9 cellular contexts compared by ENCODE assay signal in genomic region chr19:36837902-36838783, GRCh38. TPM values are rescaled to one million over a fixed set of nuclear protein-coding genes. Genes with fewer than 3 reads are reported as not detected.
DNase-seq lines count a peak whose midpoint lies in the region; ATAC-seq and TF ChIP-seq lines count a peak whose summit lies in the region.
"Had no signal": no experiment of that assay in that cellular context is flagged by ENCODE, and none has a peak within 500 bp of the region (broad histone marks: within the 10 kb centered on the region; RNA-seq: fewer than 3 reads in every experiment).

Gene ZNF790 (minus strand): TSS chr19:36838387. CDS start chr19:36825619, 12,768 bp downstream.

- in situ Hi-C loops in ACHN (cut with HindIII; ENCODE audit: low pct_ligation_motif_present, low pct_unique_long_range_greater_than_20kb, low sequenced_read_pairs), result no loop called here

- H3K9ac ChIP-seq in liver (ENCODE audit: low read depth in 1 of 2, low read length in 2 of 2), result peak within 1 kb of the TSS; percentile 7 to 97

- H3K27me3 ChIP-seq in dorsolateral prefrontal cortex, result no peaks in the 10 kb centered on the region
- H3K27me3 ChIP-seq in liver (ENCODE audit: control insufficient read depth in 4 of 4, insufficient read depth in 4 of 4, low read length in 3 of 4), result no peaks in the 10 kb centered on the region

- peak; percentile 41 for DNase-seq in ACHN
- DNase-seq in NCI-H460 (ENCODE audit: extremely low read depth, low read depth), result peak; percentile 85
- DNase-seq in activated CD4-positive, alpha-beta T cell treated with anti-CD3 and anti-CD28 coated beads, Interleukin-2, amount 50 U/mL, for 4 hours, result peak; percentile 73 to 78
- peak; percentile 87 to 95 (median 93) for DNase-seq in dorsolateral prefrontal cortex
- peak; percentile 79 for DNase-seq in stimulated activated CD4-positive, alpha-beta T cell treated with anti-CD3 and anti-CD28 coated beads, Interleukin-4, amount 100 ng/mL, for 1 hour

- H3K27ac ChIP-seq in dorsolateral prefrontal cortex (peak within 1 kb of the TSS; percentile 79 to 99 (median 94)), liver (ENCODE audit: low read depth in 1 of 2, low read length in 2 of 2) (peak within 1 kb of the TSS; percentile 89 to 93)

- H3K4me3 ChIP-seq in dorsolateral prefrontal cortex, result peak within 1 kb of the TSS; percentile 65 to 99 (median 82)
- peak within 1 kb of the TSS; percentile 77 to 97 (median 90) for H3K4me3 ChIP-seq in liver (ENCODE audit: low read depth in 1 of 3, low read length in 3 of 3)

- TF ChIP-seq RAD21 in liver (IDR thresholded peaks at IDR 0.05), result peak in 1 of 2 donors; percentile 23

- TF ChIP-seq CTCF in dorsolateral prefrontal cortex (IDR thresholded peaks at IDR 0.05 in 54 of 56, conservative IDR thresholded peaks at IDR 0.05 in 2 of 56; ENCODE audit: low read depth in 1 of 56, partially characterized antibody in 56 of 56) (peak in 7 of 56 donors; percentile 13 to 28 (median 17)), liver (IDR thresholded peaks at IDR 0.05; ENCODE audit: low read depth, low read length, missing input control) (peak; percentile 4)

- peaks cover 17 to 36% (median 20%) of the 10 kb centered on the region in 4 donors for H3K9me3 ChIP-seq in liver (ENCODE audit: control insufficient read depth in 4 of 4, low read length in 3 of 4)

- H3K4me1 ChIP-seq in liver (ENCODE audit: control insufficient read depth in 4 of 4, insufficient read depth in 4 of 4, low read length in 3 of 4), result peaks cover 2 to 15% (median 8%) of the 10 kb centered on the region in 4 donors

- intact Hi-C loops in dorsolateral prefrontal cortex (cut with DNase I), result loop anchor here (1.0 to 10.0 kb wide), 7 partner anchors 12 to 313 kb away; partner anchors contain the start of genes ZNF345 (in 2 of the 2), ZNF260 (in 1 of the 2), ZNF420 (in 1 of the 2) and ZNF567 (in 1 of the 2)

- under 1% methylated on average over 56 of the region's 56 CpGs for WGBS in liver

- peak; percentile 64 for ATAC-seq in GM18870 (IDR thresholded peaks at IDR 0.05; ENCODE audit: unreplicated experiment)
- ATAC-seq in HG03135 (IDR thresholded peaks at IDR 0.05; ENCODE audit: unreplicated experiment), result peak; percentile 89
- ATAC-seq: HCT116 had no signal

- H3K36me3 ChIP-seq in liver (ENCODE audit: control insufficient read depth in 4 of 4, insufficient read depth in 3 of 4, low read depth in 1 of 4, low read length in 3 of 4), result peaks cover 0 to 20% (median 17%) of the 10 kb centered on the region in 4 donors

TF ChIP-seq in liver, 16 proteins besides CTCF, POLR2A, EP300 and RAD21:
- TF ChIP-seq GABPA (IDR thresholded peaks at IDR 0.05 in 1 of 2, conservative IDR thresholded peaks at IDR 0.05 in 1 of 2), result peak; percentile 70 to 92
- TF ChIP-seq SP1 (IDR thresholded peaks at IDR 0.05), result no peak
- peak; percentile 99 for TF ChIP-seq YY1 (IDR thresholded peaks at IDR 0.05)
- TF ChIP-seq, protein P1, sequence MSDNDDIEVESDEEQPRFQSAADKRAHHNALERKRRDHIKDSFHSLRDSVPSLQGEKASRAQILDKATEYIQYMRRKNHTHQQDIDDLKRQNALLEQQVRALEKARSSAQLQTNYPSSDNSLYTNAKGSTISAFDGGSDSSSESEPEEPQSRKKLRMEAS (IDR thresholded peaks at IDR 0.05), result peak; percentile 39
- TF ChIP-seq TAF1 (conservative IDR thresholded peaks at IDR 0.05), result peak; percentile 68
- TF ChIP-seq EGR1 (IDR thresholded peaks at IDR 0.05; ENCODE audit: low read depth in 2 of 2), result peak in 1 of 2 donors; percentile 22
- TF ChIP-seq RXRA (IDR thresholded peaks at IDR 0.05), result peak in 1 of 2 donors; percentile 19
- TF ChIP-seq HNF4A (conservative IDR thresholded peaks at IDR 0.05), result peak; percentile 11 to 48
- TF ChIP-seq ZBTB33 (IDR thresholded peaks at IDR 0.05), result peak; percentile 97
- no peak for TF ChIP-seq FOXA2 (IDR thresholded peaks at IDR 0.05)
- no peak for TF ChIP-seq ATF3 (IDR thresholded peaks at IDR 0.05)

RNA-seq across cellular contexts. Expression of gene ZNF790, which starts in this region (rescaled TPM):
- total RNA-seq in NCI-H460 (2014; rRNA removed; shearing (Covaris generic)), result 6.1 and 7.9 TPM in 2 replicates
- polyA plus RNA-seq in NCI-H460 (2014; cell fraction: nucleus; rRNA removed), result 2.3 and 5.5 TPM in 2 replicates
- 10 to 100 TPM in 105 of 120 experiments, 1 to 10 TPM in 15; 8.6 to 21.8 (median 12.8) TPM for total RNA-seq in dorsolateral prefrontal cortex
- 1 to 10 TPM; 5.3 to 5.5 TPM for total RNA-seq in liver
- 1 to 10 TPM; 2.8 to 3.1 TPM for polyA plus RNA-seq in liver

Comparison
In these comparisons a context has a peak if more than half of its experiments do, and no peak if none do; other contexts are left out.
1. Peak in every context shown above with its lines: DNase-seq, ATAC-seq, H3K4me3 ChIP-seq and H3K27ac ChIP-seq.
2. DNase-seq: peak in every context shown above with its lines; median percentile 93 in dorsolateral prefrontal cortex; 85 in NCI-H460; 79 in stimulated activated CD4-positive, alpha-beta T cell treated with anti-CD3 and anti-CD28 coated beads, Interleukin-4, amount 100 ng/mL, for 1 hour; 76 in activated CD4-positive, alpha-beta T cell treated with anti-CD3 and anti-CD28 coated beads, Interleukin-2, amount 50 U/mL, for 4 hours; 41 in ACHN.